15 cellular contexts compared by ENCODE assay signal in genomic region chr15:77851696-77852095, GRCh38.
A peak's percentile ranks its signal among the peaks of the same experiment; 100 is the strongest.
DNase-seq lines count a peak whose midpoint lies in the region; ATAC-seq and TF ChIP-seq lines count a peak whose summit lies in the region.
"Had no signal": no experiment of that assay in that cellular context is flagged by ENCODE, and none has a peak within 500 bp of the region (broad histone marks: within the 10 kb centered on the region; RNA-seq: fewer than 3 reads in every experiment).

No MANE protein-coding gene starts in this region.

- WGBS in stomach, 5 donors, result 41 to 58% (median 50%) methylated on average over 6 of the region's 6 CpGs

- intact Hi-C loops in CD4-positive, alpha-beta memory T cell (cut with micrococcal nuclease), result no loop called here
- intact Hi-C loops in stomach (cut with DNase I; ENCODE audit: low total_unique reads), result no loop called here

- DNase-seq in COR-L47 (lab: John Stamatoyannopoulos, UW), result peak; percentile 35
- peak; percentile 29 for DNase-seq in HT1080 (ENCODE audit: low read depth)
- DNase-seq in SW480 (ENCODE audit: low spot score), result peak; percentile 21
- peak; percentile 53 for DNase-seq in midbrain (lab: John Stamatoyannopoulos, UW)
- DNase-seq in CD4-positive, alpha-beta memory T cell, result no peak
- DNase-seq in BE2C, result no peak
- DNase-seq in stomach, result no peak
- DNase-seq: activated CD4-positive, alpha-beta T cell treated with anti-CD3 and anti-CD28 coated beads, Interleukin-2, amount 10 ng/mL, durations not matched to agents 24 days and 14 days; heart left ventricle; NCI-H526 treated with DMSO at 0.1 percent for 48 hours had no signal

- no peak overlapping the region for H3K4me3 ChIP-seq in CD4-positive, alpha-beta memory T cell (ENCODE audit: low read length in 2 of 2)
- H3K4me3 ChIP-seq in BE2C (ENCODE audit: low read depth, low read length) (no peak overlapping the region), stomach (no peak overlapping the region)
- H3K4me3 ChIP-seq: body of pancreas, heart left ventricle, psoas muscle had no signal

- CTCF ChIA-PET in CD4-positive, alpha-beta memory T cell (lab: Charles Lee; ENCODE audit: partially characterized antibody), result interaction anchor here (1.0 kb wide), 1 partner anchor 8 kb away, joined by 3 read pairs; no protein-coding TSS in a partner anchor

- H3K27ac ChIP-seq in CD4-positive, alpha-beta memory T cell (ENCODE audit: low read depth, low read length), result no peak overlapping the region
- H3K27ac ChIP-seq in stomach, result no peak overlapping the region
- H3K27ac ChIP-seq: body of pancreas, heart left ventricle, KMS-11, psoas muscle had no signal

- peaks cover 18 to 21% of the 10 kb centered on the region in 2 donors for H3K27me3 Mint-ChIP-seq in CD4-positive, alpha-beta memory T cell

- H3K4me3 Mint-ChIP-seq in CD4-positive, alpha-beta memory T cell, result no peak overlapping the region
- H3K4me3 Mint-ChIP-seq: activated CD4-positive, alpha-beta T cell treated with anti-CD3 and anti-CD28 coated beads, Interleukin-2, amount 10 ng/mL, durations not matched to agents 24 days and 14 days had no signal

- H3K27ac Mint-ChIP-seq in CD4-positive, alpha-beta memory T cell, result no peak overlapping the region
- H3K27ac Mint-ChIP-seq: activated CD4-positive, alpha-beta T cell treated with anti-CD3 and anti-CD28 coated beads, Interleukin-2, amount 10 ng/mL, durations not matched to agents 24 days and 14 days; activated T-helper 2 cell treated with anti-CD3 and anti-CD28 coated beads, Interferon-gamma antibody, Interleukin-2, Interleukin-4, amounts not matched to agents 10 μg/mL and 5 μg/mL and 100 μg/mL, durations not matched to agents 14 hours and 24 hours and 36 hours had no signal

- H3K27me3 ChIP-seq in CD4-positive, alpha-beta memory T cell (ENCODE audit: insufficient read depth, low read length), result peaks cover 5% of the 10 kb centered on the region
- H3K27me3 ChIP-seq in BE2C (no peaks in the 10 kb centered on the region; the same call in 1 of the 2 replicates), stomach (peaks cover 0 to 63% (median 0%) of the 10 kb centered on the region in 3 donors)
- H3K27me3 ChIP-seq: body of pancreas had no signal

- no peak for ATAC-seq in GM18502 (IDR thresholded peaks at IDR 0.05; ENCODE audit: poor library complexity, unreplicated experiment)
- ATAC-seq: body of pancreas, psoas muscle had no signal

- POLR2A ChIA-PET in CD4-positive, alpha-beta memory T cell (lab: Charles Lee; ENCODE audit: partially characterized antibody), result no interaction called here

- no peaks in the 10 kb centered on the region for H3K4me1 Mint-ChIP-seq in CD4-positive, alpha-beta memory T cell
- H3K4me1 Mint-ChIP-seq: activated CD4-positive, alpha-beta T cell treated with anti-CD3 and anti-CD28 coated beads, Interleukin-2, amount 10 ng/mL, durations not matched to agents 24 days and 14 days had no signal

- H3K4me1 ChIP-seq in CD4-positive, alpha-beta memory T cell (ENCODE audit: insufficient read depth, low read length), result no peaks in the 10 kb centered on the region
- H3K4me1 ChIP-seq in BE2C, result peaks cover 5% of the 10 kb centered on the region
- H3K4me1 ChIP-seq in stomach, result no peaks in the 10 kb centered on the region
- H3K4me1 ChIP-seq: body of pancreas, heart left ventricle, psoas muscle had no signal

- no peaks in the 10 kb centered on the region for H3K9me3 ChIP-seq in CD4-positive, alpha-beta memory T cell (ENCODE audit: control insufficient read depth in 1 of 2, low read length in 2 of 2)
- H3K9me3 ChIP-seq in BE2C (no peaks in the 10 kb centered on the region), stomach (peaks cover 0 to 20% (median 14%) of the 10 kb centered on the region in 4 donors)
- H3K9me3 ChIP-seq: body of pancreas had no signal

- no peaks in the 10 kb centered on the region for H3K36me3 ChIP-seq in CD4-positive, alpha-beta memory T cell (ENCODE audit: insufficient read depth, low read length)
- no peaks in the 10 kb centered on the region for H3K36me3 ChIP-seq in BE2C
- H3K36me3 ChIP-seq in stomach, result no peaks in the 10 kb centered on the region
- H3K36me3 ChIP-seq: heart left ventricle had no signal

- no peaks in the 10 kb centered on the region for H3K36me3 Mint-ChIP-seq in CD4-positive, alpha-beta memory T cell

- TF ChIP-seq POLR2A in stomach (IDR thresholded peaks at IDR 0.05), result no peak

- TF ChIP-seq CTCF in BE2C (IDR thresholded peaks at IDR 0.05; ENCODE audit: low read depth, low read length), result no peak
- TF ChIP-seq CTCF in stomach (IDR thresholded peaks at IDR 0.05), result no peak

- no peak for TF ChIP-seq EP300 in stomach (IDR thresholded peaks at IDR 0.05)

- peaks cover 0 to 8% (median 4%) of the 10 kb centered on the region in 8 donors for H3K9me3 Mint-ChIP-seq in CD4-positive, alpha-beta memory T cell
- H3K9me3 Mint-ChIP-seq: activated CD4-positive, alpha-beta T cell treated with anti-CD3 and anti-CD28 coated beads, Interleukin-2, amount 10 ng/mL, durations not matched to agents 24 days and 14 days had no signal

Comparison
In these comparisons a context has a peak if more than half of its experiments do, and no peak if none do; other contexts are left out.
1. DNase-seq: peak in COR-L47 (single experiment), HT1080 (single experiment), SW480 (single experiment) and midbrain (single experiment); none in CD4-positive, alpha-beta memory T cell (0 of 5), BE2C (single experiment) and stomach (single experiment).